ENCODE assay signal across 20 cellular contexts in genomic region chr10:42513921-42514320, GRCh38.
"Had no signal": no experiment of that assay in that cellular context is flagged by ENCODE, and none has a peak within 500 bp of the region (broad histone marks: within the 10 kb centered on the region; RNA-seq: fewer than 3 reads in every experiment).

No MANE protein-coding gene starts in this region.

- H3K27me3 ChIP-seq: MG63 had no signal

- ATAC-seq: Panc1 had no signal

- DNase-seq: KBM-7, MG63, NCI-H1092, NCI-H1105 treated with DMSO at 0.1 percent for 48 hours, NCI-H1417 treated with DMSO at 0.1 percent for 48 hours, NCI-H146, NCI-H1694 treated with DMSO at 0.1 percent for 48 hours, NCI-H1930, NCI-H2081, NCI-H2107, NCI-H2227 treated with DMSO at 0.1 percent for 48 hours, NCI-H446, NCI-H510A, NCI-H524 treated with DMSO at 0.1 percent for 48 hours, NCI-H69, NCI-H774, SHP77 had no signal

- H3K27ac ChIP-seq: HL-60, RWPE1 had no signal

- H3K4me3 ChIP-seq: MG63 had no signal

- H3K36me3 ChIP-seq: MG63 had no signal
